Comparison of ENCODE assay signal across 8 cellular contexts in the genomic region with DNA sequence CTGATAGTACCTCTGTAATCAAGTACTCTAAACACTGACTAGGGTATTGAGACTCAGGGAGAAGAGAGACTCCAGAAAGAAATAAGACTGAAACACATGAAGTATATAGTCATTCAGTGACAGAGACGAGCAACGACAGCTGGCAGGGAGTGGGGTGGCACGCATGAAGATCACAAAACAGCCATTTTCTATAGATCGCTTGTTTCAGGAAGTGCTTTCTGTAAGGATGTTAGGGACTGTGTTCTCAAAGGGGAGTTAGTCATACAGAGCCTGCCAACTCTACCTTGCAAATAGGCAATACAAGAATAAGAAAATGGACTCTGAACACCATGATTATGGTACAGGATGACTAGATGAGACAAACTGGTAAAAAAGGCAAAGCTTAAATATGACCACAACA.
A peak's percentile ranks its signal among the peaks of the same experiment; 100 is the strongest.
DNase-seq lines count a peak whose midpoint lies in the region; ATAC-seq and TF ChIP-seq lines count a peak whose summit lies in the region.

No MANE protein-coding gene starts in this region.

- no peaks in the 10 kb centered on the region for H3K27me3 Mint-ChIP-seq in activated T-helper 1 cell treated with anti-CD3 and anti-CD28 coated beads, Interleukin-12 subunit alpha, Interleukin-12 subunit beta, Interleukin-2, Interleukin-4 antibody, amounts not matched to agents 30 ng/mL and 10 ng/mL and 1 ng/mL, durations not matched to agents 14 hours and 24 hours and 36 hours (ENCODE audit: insufficient read depth)

- TF ChIP-seq CTCF in sigmoid colon (IDR thresholded peaks at IDR 0.05) (no peak), omental fat pad (IDR thresholded peaks at IDR 0.05) (no peak)

- intact Hi-C loops in activated T-helper 1 cell treated with anti-CD3 and anti-CD28 coated beads, Interleukin-12 subunit alpha, Interleukin-12 subunit beta, Interleukin-2, Interleukin-4 antibody, amounts not matched to agents 30 ng/mL and 10 ng/mL and 1 ng/mL, durations not matched to agents 14 hours and 24 hours and 36 hours (cut with micrococcal nuclease), result loop anchor here (1.0 to 10.0 kb wide), 7 partner anchors 83 to 1327 kb away; no protein-coding TSS in a partner anchor
- intact Hi-C loops in sigmoid colon (cut with DNase I), result loop anchor here (5.0 kb wide), 1 partner anchor 1325 kb away; no protein-coding TSS in a partner anchor

- TF ChIP-seq EP300 in sigmoid colon (IDR thresholded peaks at IDR 0.05), result no peak

- no peak overlapping the region for H3K4me3 ChIP-seq in sigmoid colon

- peaks cover 0 to 49% (median 30%) of the 10 kb centered on the region in 4 donors for H3K4me1 ChIP-seq in sigmoid colon

- H3K36me3 Mint-ChIP-seq in activated T-helper 1 cell treated with anti-CD3 and anti-CD28 coated beads, Interleukin-12 subunit alpha, Interleukin-12 subunit beta, Interleukin-2, Interleukin-4 antibody, amounts not matched to agents 30 ng/mL and 10 ng/mL and 1 ng/mL, durations not matched to agents 14 hours and 24 hours and 36 hours (ENCODE audit: low read depth), result peaks cover 9% of the 10 kb centered on the region

- peaks cover 0 to 7% (median 0%) of the 10 kb centered on the region in 4 donors for H3K36me3 ChIP-seq in sigmoid colon

- H3K27ac ChIP-seq in sigmoid colon, result no peak overlapping the region

- no peak overlapping the region for H3K4me3 Mint-ChIP-seq in activated T-helper 1 cell treated with anti-CD3 and anti-CD28 coated beads, Interleukin-12 subunit alpha, Interleukin-12 subunit beta, Interleukin-2, Interleukin-4 antibody, amounts not matched to agents 30 ng/mL and 10 ng/mL and 1 ng/mL, durations not matched to agents 14 hours and 24 hours and 36 hours

- DNase-seq in NCI-H82 (lab: John Stamatoyannopoulos, UW) (peak; percentile 42), NCI-H82 treated with DMSO at 0.1 percent for 48 hours (lab: John Stamatoyannopoulos, UW; ENCODE audit: unreplicated experiment) (no peak), epidermal melanocyte (ENCODE audit: insufficient read length, low spot score) (no peak), sigmoid colon (no peak), omental fat pad (ENCODE audit: low spot score) (no peak)
- peak; percentile 10 for DNase-seq in activated T-helper 1 cell treated with anti-CD3 and anti-CD28 coated beads, Interleukin-12 subunit alpha, Interleukin-12 subunit beta, Interleukin-2, Interleukin-4 antibody, amounts not matched to agents 30 ng/mL and 10 ng/mL and 1 ng/mL, durations not matched to agents 14 hours and 24 hours and 36 hours (ENCODE audit: low spot score)
- peak; percentile 48 for DNase-seq in stimulated activated naive CD4-positive, alpha-beta T cell treated with Interleukin-2 at 50 U/mL for 16 hours (lab: John Stamatoyannopoulos, UW)

- peaks cover 7% of the 10 kb centered on the region for H3K4me1 Mint-ChIP-seq in activated T-helper 1 cell treated with anti-CD3 and anti-CD28 coated beads, Interleukin-12 subunit alpha, Interleukin-12 subunit beta, Interleukin-2, Interleukin-4 antibody, amounts not matched to agents 30 ng/mL and 10 ng/mL and 1 ng/mL, durations not matched to agents 14 hours and 24 hours and 36 hours (ENCODE audit: low read depth)

- WGBS in sigmoid colon, 2 donors, result 35 to 43% methylated on average over 4 of the region's 4 CpGs

- H3K27ac Mint-ChIP-seq in activated T-helper 1 cell treated with anti-CD3 and anti-CD28 coated beads, Interleukin-12 subunit alpha, Interleukin-12 subunit beta, Interleukin-2, Interleukin-4 antibody, amounts not matched to agents 30 ng/mL and 10 ng/mL and 1 ng/mL, durations not matched to agents 14 hours and 24 hours and 36 hours, result no peak overlapping the region

- no peak for TF ChIP-seq POLR2A in sigmoid colon (IDR thresholded peaks at IDR 0.05)

- no peaks in the 10 kb centered on the region for H3K27me3 ChIP-seq in sigmoid colon

- no peaks in the 10 kb centered on the region for H3K9me3 Mint-ChIP-seq in activated T-helper 1 cell treated with anti-CD3 and anti-CD28 coated beads, Interleukin-12 subunit alpha, Interleukin-12 subunit beta, Interleukin-2, Interleukin-4 antibody, amounts not matched to agents 30 ng/mL and 10 ng/mL and 1 ng/mL, durations not matched to agents 14 hours and 24 hours and 36 hours

- no peaks in the 10 kb centered on the region for H3K9me3 ChIP-seq in sigmoid colon

- ATAC-seq in HG03175 (IDR thresholded peaks at IDR 0.05; ENCODE audit: unreplicated experiment) (peak; percentile 96), omental fat pad (ENCODE audit: low FRiP score) (no peak)

Comparison
In these comparisons a context has a peak if more than half of its experiments do, and no peak if none do; other contexts are left out.
1. DNase-seq: peak in NCI-H82 (single experiment), activated T-helper 1 cell treated with anti-CD3 and anti-CD28 coated beads, Interleukin-12 subunit alpha, Interleukin-12 subunit beta, Interleukin-2, Interleukin-4 antibody, amounts not matched to agents 30 ng/mL and 10 ng/mL and 1 ng/mL, durations not matched to agents 14 hours and 24 hours and 36 hours (single experiment) and stimulated activated naive CD4-positive, alpha-beta T cell treated with Interleukin-2 at 50 U/mL for 16 hours (single experiment); none in NCI-H82 treated with DMSO at 0.1 percent for 48 hours (single experiment), epidermal melanocyte (single experiment), sigmoid colon (single experiment) and omental fat pad (single experiment).